ENCODE assay signal across 8 cellular contexts in genomic region chr3:160400048-160400630, GRCh38. TPM values are rescaled to one million over a fixed set of nuclear protein-coding genes. Genes with fewer than 3 reads are reported as not detected.
DNase-seq lines count a peak whose midpoint lies in the region; ATAC-seq and TF ChIP-seq lines count a peak whose summit lies in the region.

No MANE protein-coding gene starts in this region.

- ATAC-seq in natural killer cell: no peak

- no peaks in the 10 kb centered on the region for H3K27me3 Mint-ChIP-seq in natural killer cell (ENCODE audit: low read depth in 2 of 2)

- H3K4me3 Mint-ChIP-seq in natural killer cell: peak overlapping the region; percentile 99

- H3K27me3 ChIP-seq in H7 (ENCODE audit: control insufficient read depth, insufficient read depth, low read length): no peaks in the 10 kb centered on the region
- H3K27me3 ChIP-seq in transverse colon: no peaks in the 10 kb centered on the region

- peak overlapping the region; percentile 75 for H3K4me3 ChIP-seq in H7 (ENCODE audit: insufficient read depth, low read depth, low read length)
- H3K4me3 ChIP-seq in fibroblast of mammary gland (ENCODE audit: control insufficient read depth, low read depth, low read length): peak overlapping the region; percentile 85
- peak overlapping the region; percentile 59 to 96 (median 76) for H3K4me3 ChIP-seq in transverse colon

- TF ChIP-seq POLR2A in transverse colon (IDR thresholded peaks at IDR 0.05): no peak

- TF ChIP-seq EP300 in transverse colon (IDR thresholded peaks at IDR 0.05; ENCODE audit: low read depth): no peak

- H3K9me3 Mint-ChIP-seq in natural killer cell: no peaks in the 10 kb centered on the region

- no peak for TF ChIP-seq CTCF in GM10266 (IDR thresholded peaks at IDR 0.05; ENCODE audit: control insufficient read depth, insufficient read depth, low read depth, missing control alignments)
- TF ChIP-seq CTCF in fibroblast of mammary gland (conservative IDR thresholded peaks at IDR 0.05; ENCODE audit: control insufficient read depth, insufficient read depth, low read depth, low read length): no peak
- no peak for TF ChIP-seq CTCF in natural killer cell (IDR thresholded peaks at IDR 0.05)
- no peak for TF ChIP-seq CTCF in transverse colon (IDR thresholded peaks at IDR 0.05)

- in situ Hi-C loops in transverse colon (cut with MboI; ENCODE audit: low pct_ligation_motif_present in 1 of 4, low pct_unique_long_range_greater_than_20kb in 1 of 4, low sequenced_read_pairs in 3 of 4): no loop called here

- peaks cover 50 to 59% of the 10 kb centered on the region in 2 donors for H3K4me1 Mint-ChIP-seq in natural killer cell

- peak overlapping the region; percentile 98 to 100 for H3K27ac Mint-ChIP-seq in natural killer cell

- peak; percentile 25 for DNase-seq in GM10266 (ENCODE audit: extremely low spot score)
- peak; percentile 36 for DNase-seq in H7
- peak; percentile 66 for DNase-seq in NCI-H146 (lab: John Stamatoyannopoulos, UW)
- DNase-seq in activated T-cell treated with anti-CD3 and anti-CD28 coated beads for 48 hours (ENCODE audit: low read depth): peak; percentile 25
- DNase-seq in fibroblast of mammary gland (ENCODE audit: low read depth): peak; percentile 52
- peak; percentile 38 for DNase-seq in natural killer cell
- peak; percentile 48 for DNase-seq in transverse colon
- DNase-seq in NCI-H2107 (lab: John Stamatoyannopoulos, UW): no peak

- peaks cover 4 to 42% (median 16%) of the 10 kb centered on the region in 4 donors for H3K4me1 ChIP-seq in transverse colon

- no peaks in the 10 kb centered on the region for H3K9me3 ChIP-seq in transverse colon

- H3K27ac ChIP-seq in transverse colon: peak overlapping the region; percentile 88 to 94 (median 93)

- intact Hi-C loops in natural killer cell (cut with micrococcal nuclease): loop anchor here (2.0 kb wide), 1 partner anchor 355 kb away; no protein-coding TSS in a partner anchor
- intact Hi-C loops in transverse colon (cut with DNase I; ENCODE audit: low total_unique reads): no loop called here

- WGBS in transverse colon (ENCODE audit: low coverage in 1 of 2), 2 donors: 0 to 13% methylated on average over 3 to 41 of the region's 44 CpGs

- peaks cover 7% of the 10 kb centered on the region for H3K36me3 Mint-ChIP-seq in natural killer cell

- no peaks in the 10 kb centered on the region for H3K36me3 ChIP-seq in H7 (replicated peaks; ENCODE audit: control insufficient read depth, insufficient read depth, low read length)
- no peaks in the 10 kb centered on the region for H3K36me3 ChIP-seq in transverse colon

RNA-seq across cellular contexts. Expression of gene SMC4, which starts 0.7 kb away (rescaled TPM):
- 71.9 and 109 TPM in 2 replicates for total RNA-seq in H7 (2014; rRNA removed; shearing (Covaris generic))
- total RNA-seq in natural killer cell (10 to 100 TPM; 83.4 to 99.3 (median 92.0) TPM), transverse colon (100 to 1,000 TPM in 1 of 4 donors, 10 to 100 TPM in 3; 29.4 to 263 (median 57.9) TPM)

RNA-seq across cellular contexts. Expression of gene IFT80, which starts 1.1 kb away (rescaled TPM):
- 19.9 and 28.1 TPM in 2 replicates for total RNA-seq in H7 (2014; rRNA removed; shearing (Covaris generic))
- total RNA-seq in natural killer cell (10 to 100 TPM; 22.6 to 22.9 (median 22.9) TPM), transverse colon (10 to 100 TPM in 3 of 4 donors, under 1 TPM in 1; 0.37 to 78.8 (median 19.7) TPM)

RNA-seq across cellular contexts. Expression of gene TRIM59, which starts 49.4 kb away (rescaled TPM):
- 32.6 and 42.3 TPM in 2 replicates for total RNA-seq in H7 (2014; rRNA removed; shearing (Covaris generic))
- 10 to 100 TPM; 16.7 to 20.3 (median 17.9) TPM for total RNA-seq in natural killer cell
- 10 to 100 TPM in 1 of 4 donors, 1 to 10 TPM in 2, not detected in 1; 1.9 to 10.9 (median 8.4) TPM for total RNA-seq in transverse colon
